Comparison of ENCODE assay signal across 11 cellular contexts in genomic region chr1:36257375-36257767, GRCh38. TPM values are rescaled to one million over a fixed set of nuclear protein-coding genes. Genes with fewer than 3 reads are reported as not detected.
DNase-seq lines count a peak whose midpoint lies in the region; ATAC-seq and TF ChIP-seq lines count a peak whose summit lies in the region.
"Had no signal": no experiment of that assay in that cellular context is flagged by ENCODE, and none has a peak within 500 bp of the region (broad histone marks: within the 10 kb centered on the region; RNA-seq: fewer than 3 reads in every experiment).

No MANE protein-coding gene starts in this region.

- no peaks in the 10 kb centered on the region for H3K27me3 Mint-ChIP-seq in activated CD4-positive, alpha-beta T cell treated with anti-CD3 and anti-CD28 coated beads, Interleukin-2, amount 10 ng/mL, durations not matched to agents 24 days and 14 days
- H3K27me3 Mint-ChIP-seq in stimulated activated naive B cell treated with anti-CD40 and anti-IgM and Interleukin-4, amounts not matched to agents 10 μg/mL and 1 μg/mL and 100 μg/mL, for 72 hours, result no peaks in the 10 kb centered on the region

- H3K4me3 Mint-ChIP-seq in activated CD4-positive, alpha-beta T cell treated with anti-CD3 and anti-CD28 coated beads, Interleukin-2, amount 10 ng/mL, durations not matched to agents 24 days and 14 days, result no peak overlapping the region
- H3K4me3 Mint-ChIP-seq in stimulated activated naive B cell treated with anti-CD40 and anti-IgM and Interleukin-4, amounts not matched to agents 10 μg/mL and 1 μg/mL and 100 μg/mL, for 72 hours, result peak overlapping the region; percentile 1 to 61

- H3K4me1 ChIP-seq in foreskin keratinocyte, result peaks cover 8% of the 10 kb centered on the region

- H3K27ac ChIP-seq in RWPE1 (peak overlapping the region; percentile 45; the same call in 1 of the 2 replicates), foreskin keratinocyte (no peak overlapping the region)
- H3K27ac ChIP-seq: KMS-11 had no signal

- DNase-seq in activated CD4-positive, alpha-beta T cell treated with anti-CD3 and anti-CD28 coated beads, Interleukin-2, amount 10 ng/mL, durations not matched to agents 24 days and 14 days, result no peak
- no peak for DNase-seq in activated CD4-positive, alpha-beta T cell treated with anti-CD3 and anti-CD28 coated beads for 1 hour
- no peak for DNase-seq in RWPE1 (ENCODE audit: low spot score)
- DNase-seq in foreskin keratinocyte, result no peak
- peak; percentile 8 for DNase-seq in stimulated activated naive B cell treated with anti-CD40 and anti-IgM and Interleukin-4, amounts not matched to agents 10 μg/mL and 1 μg/mL and 100 μg/mL, for 72 hours
- DNase-seq in hypothalamus (lab: John Stamatoyannopoulos, UW), result no peak
- DNase-seq in dedifferentiated amniotic fluid mesenchymal stem cell (ENCODE audit: extremely low spot score), result no peak
- DNase-seq in NCI-H2227 treated with DMSO at 0.1 percent for 48 hours (lab: John Stamatoyannopoulos, UW), result no peak
- DNase-seq: caudate nucleus; NK-92 treated with Interleukin-12 subunit alpha and Interleukin-12 subunit beta, amount 100 ng/mL, for 24 hours had no signal

- CTCF ChIA-PET in RWPE1 (lab: Yijun Ruan, JAX), result no interaction called here

- H3K4me1 Mint-ChIP-seq in activated CD4-positive, alpha-beta T cell treated with anti-CD3 and anti-CD28 coated beads, Interleukin-2, amount 10 ng/mL, durations not matched to agents 24 days and 14 days, result peaks cover 18% of the 10 kb centered on the region
- peaks cover 25 to 38% of the 10 kb centered on the region in 2 donors for H3K4me1 Mint-ChIP-seq in stimulated activated naive B cell treated with anti-CD40 and anti-IgM and Interleukin-4, amounts not matched to agents 10 μg/mL and 1 μg/mL and 100 μg/mL, for 72 hours

- H3K9me3 Mint-ChIP-seq in activated CD4-positive, alpha-beta T cell treated with anti-CD3 and anti-CD28 coated beads, Interleukin-2, amount 10 ng/mL, durations not matched to agents 24 days and 14 days, result no peaks in the 10 kb centered on the region
- no peaks in the 10 kb centered on the region for H3K9me3 Mint-ChIP-seq in stimulated activated naive B cell treated with anti-CD40 and anti-IgM and Interleukin-4, amounts not matched to agents 10 μg/mL and 1 μg/mL and 100 μg/mL, for 72 hours

- TF ChIP-seq CTCF in RWPE1 (conservative IDR thresholded peaks at IDR 0.05; ENCODE audit: low read depth), result no peak
- TF ChIP-seq CTCF in foreskin keratinocyte (conservative IDR thresholded peaks at IDR 0.05), result no peak

- intact Hi-C loops in activated CD4-positive, alpha-beta T cell treated with anti-CD3 and anti-CD28 coated beads, Interleukin-2, amount 10 ng/mL, durations not matched to agents 24 days and 14 days (cut with micrococcal nuclease), result no loop called here

- POLR2A ChIA-PET in RWPE1 (lab: Yijun Ruan, JAX; ENCODE audit: low non-redundant PET), result no interaction called here

- peaks cover 34% of the 10 kb centered on the region for H3K36me3 Mint-ChIP-seq in activated CD4-positive, alpha-beta T cell treated with anti-CD3 and anti-CD28 coated beads, Interleukin-2, amount 10 ng/mL, durations not matched to agents 24 days and 14 days (ENCODE audit: low read depth)
- peaks cover 20 to 39% of the 10 kb centered on the region in 2 donors for H3K36me3 Mint-ChIP-seq in stimulated activated naive B cell treated with anti-CD40 and anti-IgM and Interleukin-4, amounts not matched to agents 10 μg/mL and 1 μg/mL and 100 μg/mL, for 72 hours

- ATAC-seq in foreskin keratinocyte, result peak; percentile 27
- ATAC-seq in stimulated activated naive B cell treated with anti-CD40 and anti-IgM and Interleukin-4, amounts not matched to agents 10 μg/mL and 1 μg/mL and 100 μg/mL, for 72 hours (replicated peaks), result peak; percentile 91

- peak overlapping the region; percentile 2 for H3K27ac Mint-ChIP-seq in activated CD4-positive, alpha-beta T cell treated with anti-CD3 and anti-CD28 coated beads, Interleukin-2, amount 10 ng/mL, durations not matched to agents 24 days and 14 days
- peak overlapping the region; percentile 68 for H3K27ac Mint-ChIP-seq in stimulated activated naive B cell treated with anti-CD40 and anti-IgM and Interleukin-4, amounts not matched to agents 10 μg/mL and 1 μg/mL and 100 μg/mL, for 72 hours

- H3K27me3 ChIP-seq in foreskin keratinocyte, result no peaks in the 10 kb centered on the region

RNA-seq across cellular contexts. Expression of gene THRAP3, which starts 33.1 kb away (rescaled TPM):
- total RNA-seq in activated CD4-positive, alpha-beta T cell treated with anti-CD3 and anti-CD28 coated beads, Interleukin-2, amount 10 ng/mL, durations not matched to agents 24 days and 14 days, result 157 and 161 TPM in 2 replicates
- total RNA-seq in foreskin keratinocyte, result 108 and 119 TPM in 2 replicates
- polyA plus RNA-seq in foreskin keratinocyte, result 27.9 and 32.6 TPM in 2 replicates

RNA-seq across cellular contexts. Expression of gene SH3D21, which starts 48.8 kb away (rescaled TPM):
- total RNA-seq in activated CD4-positive, alpha-beta T cell treated with anti-CD3 and anti-CD28 coated beads, Interleukin-2, amount 10 ng/mL, durations not matched to agents 24 days and 14 days, result 17.0 and 19.4 TPM in 2 replicates
- 5.5 and 6.9 TPM in 2 replicates for total RNA-seq in foreskin keratinocyte
- 2.3 and 3.5 TPM in 2 replicates for polyA plus RNA-seq in foreskin keratinocyte
